ENCODE assay signal across 8 cellular contexts in genomic region chr1:99969260-99969728, GRCh38. TPM values are rescaled to one million over a fixed set of nuclear protein-coding genes. Genes with fewer than 3 reads are reported as not detected.
DNase-seq lines count a peak whose midpoint lies in the region; ATAC-seq and TF ChIP-seq lines count a peak whose summit lies in the region.

No MANE protein-coding gene starts in this region.

- no peaks in the 10 kb centered on the region for H3K36me3 ChIP-seq in WERI-Rb-1
- no peaks in the 10 kb centered on the region for H3K36me3 ChIP-seq in cardiac muscle cell

- intact Hi-C loops in Right ventricle myocardium inferior (cut with DNase I) (loop anchor here (5.0 kb wide), 1 partner anchor 68 kb away; a partner anchor contains a TSS), cardiac septum (cut with DNase I) (loop anchor here (2.0 to 5.0 kb wide), 2 partner anchors 68 to 164 kb away; partner anchors contain the start of genes SASS6 and TRMT13)

- H3K27me3 ChIP-seq in WERI-Rb-1 (ENCODE audit: insufficient read depth, low read depth, severe bottlenecking): no peaks in the 10 kb centered on the region
- H3K27me3 ChIP-seq in cardiac muscle cell: no peaks in the 10 kb centered on the region

- in situ Hi-C loops in ACHN (cut with HindIII; ENCODE audit: low pct_ligation_motif_present, low pct_unique_long_range_greater_than_20kb, low sequenced_read_pairs): no loop called here

- no peaks in the 10 kb centered on the region for H3K9me3 ChIP-seq in WERI-Rb-1 (ENCODE audit: severe bottlenecking)
- no peaks in the 10 kb centered on the region for H3K9me3 ChIP-seq in cardiac muscle cell (ENCODE audit: low read depth)

- ATAC-seq in Right ventricle myocardium inferior (peak; percentile 9), HG03097 (IDR thresholded peaks at IDR 0.05; ENCODE audit: low FRiP score, unreplicated experiment) (peak; percentile 1)

- H3K4me1 ChIP-seq in cardiac muscle cell (ENCODE audit: low read depth): peaks cover 11% of the 10 kb centered on the region

- no peak for TF ChIP-seq CTCF in WERI-Rb-1 (IDR thresholded peaks at IDR 0.05; ENCODE audit: low read depth, low read length)
- no peak for TF ChIP-seq CTCF in cardiac muscle cell (IDR thresholded peaks at IDR 0.05; ENCODE audit: low read depth, low read length)

- no peak for DNase-seq in Right ventricle myocardium inferior (ENCODE audit: missing footprints)
- no peak for DNase-seq in cardiac septum (ENCODE audit: low spot score)
- DNase-seq in WERI-Rb-1: peak; percentile 14
- DNase-seq in cardiac muscle cell (ENCODE audit: low read depth in 1 of 2, low spot score in 1 of 2): no peak
- DNase-seq in skeletal muscle cell (ENCODE audit: low read depth): no peak
- no peak for DNase-seq in dedifferentiated amniotic fluid mesenchymal stem cell (ENCODE audit: extremely low spot score)
- no peak for DNase-seq in ACHN

- H3K4me3 ChIP-seq in WERI-Rb-1 (ENCODE audit: low read depth, low read length) (peak overlapping the region; percentile 77), cardiac muscle cell (peak overlapping the region; percentile 77), skeletal muscle cell (ENCODE audit: low read depth, low read length) (peak overlapping the region; percentile 81)

- peak overlapping the region; percentile 69 for H3K27ac ChIP-seq in WERI-Rb-1
- peak overlapping the region; percentile 88 for H3K27ac ChIP-seq in cardiac muscle cell

RNA-seq across cellular contexts. Expression of gene SLC35A3, which starts 0.5 kb away (rescaled TPM):
- total RNA-seq in Right ventricle myocardium inferior (9.5 TPM), cardiac septum (9.8 TPM), cardiac muscle cell (7.7 and 12.1 TPM in 2 replicates)
- 7.8 and 11.0 TPM in 2 replicates for polyA plus RNA-seq in cardiac muscle cell
